In genomic region chr7:5397657-5398237, GRCh38 we compare ENCODE assay signal across 8 cellular contexts. TPM values are rescaled to one million over a fixed set of nuclear protein-coding genes. Genes with fewer than 3 reads are reported as not detected.
DNase-seq lines count a peak whose midpoint lies in the region; ATAC-seq, FAIRE-seq and TF ChIP-seq lines count a peak whose summit lies in the region.

No MANE protein-coding gene starts in this region.

- DNase-seq in activated T-cell treated with anti-CD3 and anti-CD28 coated beads, Interleukin-2, amount 50 U/mL, for 24 hours: no peak
- DNase-seq in activated T-cell treated with anti-CD3 and anti-CD28 coated beads, Interleukin-2, amount 50 U/mL, for 48 hours: no peak
- DNase-seq in Peyer's patch (no peak), hepatocyte (ENCODE audit: low spot score) (no peak), thoracic aorta (ENCODE audit: low spot score) (no peak), NCI-H1417 treated with DMSO at 0.1 percent for 48 hours (lab: John Stamatoyannopoulos, UW) (no peak), foreskin melanocyte (no peak), urothelium cell line (ENCODE audit: low spot score) (no peak)

- no peak for FAIRE-seq in urothelium cell line (lab: Jason Lieb, UNC)

- H3K27ac ChIP-seq in Peyer's patch (peak overlapping the region; percentile 70 to 91 (median 87)), hepatocyte (peak overlapping the region; percentile 20), thoracic aorta (peak overlapping the region; percentile 41 to 65)

- H3K36me3 ChIP-seq in Peyer's patch: peaks cover 0 to 18% (median 0%) of the 10 kb centered on the region in 3 donors
- H3K36me3 ChIP-seq in hepatocyte (replicated peaks; ENCODE audit: insufficient read depth, low read depth): no peaks in the 10 kb centered on the region
- peaks cover 17% of the 10 kb centered on the region for H3K36me3 ChIP-seq in thoracic aorta

- H3K4me1 ChIP-seq in Peyer's patch (peaks cover 0 to 49% (median 8%) of the 10 kb centered on the region in 4 donors), hepatocyte (ENCODE audit: insufficient read depth) (no peaks in the 10 kb centered on the region), thoracic aorta (ENCODE audit: control insufficient read depth in 1 of 2, low read depth in 2 of 2) (peaks cover 15 to 35% of the 10 kb centered on the region in 2 donors)

- 90% methylated on average over 13 of the region's 14 CpGs for WGBS in hepatocyte (ENCODE audit: low lambda C conversion rate, missing lambda C conversion rate)

- H3K79me2 ChIP-seq in hepatocyte: peaks cover 100% of the 10 kb centered on the region

- H3K4me3 Mint-ChIP-seq in activated T-cell treated with anti-CD3 and anti-CD28 coated beads, Interleukin-2, amount 50 U/mL, for 24 hours: peak overlapping the region; percentile 87

- peaks cover 25% of the 10 kb centered on the region for H3K36me3 Mint-ChIP-seq in activated T-cell treated with anti-CD3 and anti-CD28 coated beads, Interleukin-2, amount 50 U/mL, for 24 hours (ENCODE audit: low read depth)

- TF ChIP-seq POLR2A in Peyer's patch (IDR thresholded peaks at IDR 0.05): no peak

- no peak overlapping the region for H3K4me2 ChIP-seq in hepatocyte

- H3K9me3 ChIP-seq in Peyer's patch (no peaks in the 10 kb centered on the region), hepatocyte (ENCODE audit: low read depth) (no peaks in the 10 kb centered on the region), thoracic aorta (no peaks in the 10 kb centered on the region)

- H3K4me1 Mint-ChIP-seq in activated T-cell treated with anti-CD3 and anti-CD28 coated beads, Interleukin-2, amount 50 U/mL, for 24 hours (ENCODE audit: low read depth): peaks cover 28% of the 10 kb centered on the region

- H4K20me1 ChIP-seq in hepatocyte (ENCODE audit: insufficient read depth, poor library complexity, severe bottlenecking): peaks cover 99% of the 10 kb centered on the region

- H2AFZ ChIP-seq in hepatocyte: no peak overlapping the region

- no peaks in the 10 kb centered on the region for H3K9me3 Mint-ChIP-seq in activated T-cell treated with anti-CD3 and anti-CD28 coated beads, Interleukin-2, amount 50 U/mL, for 24 hours

- no peaks in the 10 kb centered on the region for H3K27me3 Mint-ChIP-seq in activated T-cell treated with anti-CD3 and anti-CD28 coated beads, Interleukin-2, amount 50 U/mL, for 24 hours

- no peaks in the 10 kb centered on the region for H3K9me2 ChIP-seq in hepatocyte (replicated peaks; ENCODE audit: insufficient read depth)

- no peaks in the 10 kb centered on the region for H3K27me3 ChIP-seq in Peyer's patch
- no peaks in the 10 kb centered on the region for H3K27me3 ChIP-seq in hepatocyte
- no peaks in the 10 kb centered on the region for H3K27me3 ChIP-seq in thoracic aorta (replicated peaks; ENCODE audit: insufficient read depth)

- ATAC-seq in thoracic aorta (ENCODE audit: insufficient number of reproducible peaks, low FRiP score, low read depth): no peak

- H3K4me3 ChIP-seq in Peyer's patch (peak overlapping the region; percentile 43 to 65 (median 58)), hepatocyte (no peak overlapping the region), thoracic aorta (peak overlapping the region; percentile 63)

- H3K27ac Mint-ChIP-seq in activated T-cell treated with anti-CD3 and anti-CD28 coated beads, Interleukin-2, amount 50 U/mL, for 24 hours: peak overlapping the region; percentile 94

- TF ChIP-seq CTCF in Peyer's patch (IDR thresholded peaks at IDR 0.05): no peak
- TF ChIP-seq CTCF in hepatocyte (IDR thresholded peaks at IDR 0.05; ENCODE audit: poor library complexity): no peak
- no peak for TF ChIP-seq CTCF in thoracic aorta (IDR thresholded peaks at IDR 0.05)

RNA-seq across cellular contexts. Expression of gene TNRC18, which starts 25.9 kb away (rescaled TPM):
- total RNA-seq in Peyer's patch: 100 to 1,000 TPM; 112 to 325 (median 211) TPM
- total RNA-seq in hepatocyte: 28.2 and 52.8 TPM in 2 replicates
- 15.2 and 18.1 TPM in 2 replicates for polyA plus RNA-seq in hepatocyte
- total RNA-seq in thoracic aorta: 100 to 1,000 TPM; 182 to 244 TPM

Comparison
In these comparisons a context has a peak if more than half of its experiments do, and no peak if none do; other contexts are left out.
1. H3K27ac ChIP-seq: peak in every context shown above with its lines; median percentile 87 in Peyer's patch; 53 in thoracic aorta; 20 in hepatocyte.